Comparison of ENCODE assay signal across 26 cellular contexts in the genomic region with DNA sequence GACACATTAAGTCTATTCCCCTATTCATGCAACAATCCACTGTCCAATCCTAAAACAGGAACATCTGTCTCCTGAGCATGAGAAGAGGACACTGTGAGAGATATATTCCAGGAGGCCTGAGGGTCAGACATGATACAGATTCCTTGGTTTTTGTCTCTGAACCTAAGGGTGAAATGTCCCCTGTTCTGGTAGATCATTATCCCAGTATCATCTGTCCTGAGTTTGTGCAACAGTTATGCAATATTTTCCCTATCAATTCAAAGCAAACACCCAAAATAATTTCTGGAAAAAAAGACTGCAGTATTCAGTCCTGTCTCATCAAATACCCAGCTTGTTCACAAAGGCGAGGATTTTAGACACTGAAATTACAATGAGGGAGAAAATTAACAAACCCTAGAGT.
"Had no signal": no experiment of that assay in that cellular context is flagged by ENCODE, and none has a peak within 500 bp of the region (broad histone marks: within the 10 kb centered on the region; RNA-seq: fewer than 3 reads in every experiment).

No MANE protein-coding gene starts in this region.

- ATAC-seq: naive thymus-derived CD8-positive, alpha-beta T cell; natural killer cell treated with Interleukin-12 subunit alpha and Interleukin-12 subunit beta and Interleukin-15 and Interleukin-18, amount 100 ng/mL, for 72 hours; psoas muscle; right cardiac atrium; sciatic nerve; stimulated activated effector memory CD8-positive, alpha-beta T cell treated with anti-CD3 and anti-CD28 coated beads, Interleukin-12 subunit alpha, Interleukin-12 subunit beta, amount 100 ng/mL, for 72 hours; stimulated activated naive B cell treated with anti-CD40 and anti-IgM and Interleukin-4, amounts not matched to agents 10 μg/mL and 1 μg/mL and 100 μg/mL, for 72 hours; upper lobe of right lung had no signal

- DNase-seq: naive B cell; naive thymus-derived CD8-positive, alpha-beta T cell; nephron progenitor cell; nucleus accumbens; ovary; posterior cingulate gyrus; psoas muscle; right cardiac atrium; stimulated activated CD4-positive, alpha-beta T cell treated with anti-CD3 and anti-CD28 coated beads, Interleukin-15, amount 100 ng/mL, for 24 hours; stimulated activated CD4-positive, alpha-beta T cell treated with anti-CD3 and anti-CD28 coated beads, Interleukin-2, amount 100 ng/mL, for 24 hours; stimulated activated CD4-positive, alpha-beta T cell treated with anti-CD3 and anti-CD28 coated beads, Interleukin-2, amount 100 ng/mL, for 48 hours; stimulated activated CD4-positive, alpha-beta T cell treated with anti-CD3 and anti-CD28 coated beads, Interleukin-4, amount 100 ng/mL, for 24 hours; stimulated activated naive B cell treated with anti-CD40 and anti-IgM and Interleukin-4, amounts not matched to agents 10 μg/mL and 1 μg/mL and 100 μg/mL, for 72 hours; stimulated activated naive CD4-positive, alpha-beta T cell treated with Interleukin-2 at 50 U/mL for 16 hours; stomach; tibial artery; transverse colon; upper lobe of right lung; uterus had no signal

- H3K36me3 ChIP-seq: neutrophil, ovary, stomach, thoracic aorta, tibial artery, transverse colon, upper lobe of right lung, uterus had no signal

- H3K79me2 ChIP-seq: parathyroid adenoma had no signal

- H3K27ac ChIP-seq: neutrophil, ovary, parathyroid adenoma, psoas muscle, skin epidermis, stomach, thoracic aorta, tibial artery, transverse colon, upper lobe of right lung, uterus had no signal

- H3K4me3 ChIP-seq: ovary, psoas muscle, skin epidermis, stomach, thoracic aorta, tibial artery, transverse colon, upper lobe of right lung, uterus had no signal

- H2AFZ ChIP-seq: parathyroid adenoma had no signal

- H3K4me1 ChIP-seq: parathyroid adenoma, psoas muscle, stomach, tibial artery, transverse colon, upper lobe of right lung, uterus had no signal

- H3K9me3 ChIP-seq: neutrophil, ovary, psoas muscle, stomach, thoracic aorta, tibial artery, transverse colon, upper lobe of right lung, uterus had no signal

- H3K27me3 ChIP-seq: ovary, tibial artery, uterus had no signal

- H3K9ac ChIP-seq: parathyroid adenoma had no signal
